In genomic region chr17:76103274-76104139, GRCh38 we compare ENCODE assay signal across 8 cellular contexts. TPM values are rescaled to one million over a fixed set of nuclear protein-coding genes. Genes with fewer than 3 reads are reported as not detected.
DNase-seq lines count a peak whose midpoint lies in the region; ATAC-seq and TF ChIP-seq lines count a peak whose summit lies in the region.

Gene EXOC7 (minus strand): TSS chr17:76103787. CDS start chr17:76103692, 95 bp downstream.

- no peak for TF ChIP-seq EP300 in transverse colon (IDR thresholded peaks at IDR 0.05; ENCODE audit: low read depth)

- peaks cover 23% of the 10 kb centered on the region for H3K36me3 ChIP-seq in cardiac muscle cell
- peaks cover 0 to 28% (median 4%) of the 10 kb centered on the region in 4 donors for H3K36me3 ChIP-seq in transverse colon

- DNase-seq in G401 (ENCODE audit: low spot score), result peak; percentile 92
- DNase-seq in NCI-H1417 (lab: John Stamatoyannopoulos, UW), result peak; percentile 91 to 97 (median 96)
- DNase-seq in SW 1271 (lab: John Stamatoyannopoulos, UW), result peak; percentile 57 to 85
- peak; percentile 82 for DNase-seq in activated naive CD8-positive, alpha-beta T cell treated with anti-CD3 and anti-CD28 coated beads, Interleukin-2, amount 50 U/mL, for 16 hours (ENCODE audit: low read depth, low spot score)
- DNase-seq in cardiac muscle cell (ENCODE audit: low read depth in 1 of 2, low spot score in 1 of 2), result peak; percentile 92 to 97
- peak; percentile 95 for DNase-seq in pons (ENCODE audit: low spot score)
- peak; percentile 94 for DNase-seq in transverse colon

- ATAC-seq in HG02588 (IDR thresholded peaks at IDR 0.05; ENCODE audit: unreplicated experiment), result peak; percentile 80

- H3K4me3 ChIP-seq in cardiac muscle cell (peak within 1 kb of the TSS; percentile 64), transverse colon (peak within 1 kb of the TSS; percentile 64 to 92 (median 75))

- no peak for TF ChIP-seq CTCF in cardiac muscle cell (IDR thresholded peaks at IDR 0.05; ENCODE audit: low read depth, low read length)
- peak in 2 of 5 experiments; percentile 33 to 35 for TF ChIP-seq CTCF in transverse colon (IDR thresholded peaks at IDR 0.05)

- TF ChIP-seq POLR2A in transverse colon (IDR thresholded peaks at IDR 0.05), result peak; percentile 75

- in situ Hi-C loops in G401 (cut with HindIII; ENCODE audit: low sequenced_read_pairs) (no loop called here), transverse colon (cut with MboI; ENCODE audit: low pct_ligation_motif_present in 1 of 4, low pct_unique_long_range_greater_than_20kb in 1 of 4, low sequenced_read_pairs in 3 of 4) (no loop called here)

- H3K27me3 ChIP-seq in cardiac muscle cell, result no peaks in the 10 kb centered on the region
- H3K27me3 ChIP-seq in transverse colon, result no peaks in the 10 kb centered on the region

- H3K27ac ChIP-seq in cardiac muscle cell (peak within 1 kb of the TSS; percentile 79), transverse colon (peak within 1 kb of the TSS; percentile 81 to 87 (median 84))

- H3K4me1 ChIP-seq in cardiac muscle cell (ENCODE audit: low read depth) (peaks cover 5% of the 10 kb centered on the region), transverse colon (peaks cover 11 to 33% (median 25%) of the 10 kb centered on the region in 4 donors)

- WGBS in transverse colon (ENCODE audit: low coverage in 1 of 2), 2 donors, result 2% methylated on average over 53 of the region's 55 CpGs; no CpG with 5 or more reads in 1 of the 2 donors

- intact Hi-C loops in transverse colon (cut with DNase I; ENCODE audit: low total_unique reads), result no loop called here

- no peaks in the 10 kb centered on the region for H3K9me3 ChIP-seq in cardiac muscle cell (ENCODE audit: low read depth)
- H3K9me3 ChIP-seq in transverse colon, result no peaks in the 10 kb centered on the region

RNA-seq across cellular contexts. Expression of gene EXOC7, which starts in this region (rescaled TPM):
- 83.1 and 92.2 TPM in 2 replicates for total RNA-seq in G401 (2014; rRNA removed; shearing (Covaris generic))
- 121 and 166 TPM in 2 replicates for total RNA-seq in cardiac muscle cell
- 134 and 167 TPM in 2 replicates for polyA plus RNA-seq in cardiac muscle cell
- 100 to 1,000 TPM in 2 of 4 donors, 10 to 100 TPM in 2; 88.0 to 143 (median 105) TPM for total RNA-seq in transverse colon

Comparison
In these comparisons a context has a peak if more than half of its experiments do, and no peak if none do; other contexts are left out.
1. Peak in every context shown above with its lines: DNase-seq, ATAC-seq, H3K4me3 ChIP-seq and H3K27ac ChIP-seq.